Comparison of ENCODE assay signal across 1 cellular context in the genomic region with DNA sequence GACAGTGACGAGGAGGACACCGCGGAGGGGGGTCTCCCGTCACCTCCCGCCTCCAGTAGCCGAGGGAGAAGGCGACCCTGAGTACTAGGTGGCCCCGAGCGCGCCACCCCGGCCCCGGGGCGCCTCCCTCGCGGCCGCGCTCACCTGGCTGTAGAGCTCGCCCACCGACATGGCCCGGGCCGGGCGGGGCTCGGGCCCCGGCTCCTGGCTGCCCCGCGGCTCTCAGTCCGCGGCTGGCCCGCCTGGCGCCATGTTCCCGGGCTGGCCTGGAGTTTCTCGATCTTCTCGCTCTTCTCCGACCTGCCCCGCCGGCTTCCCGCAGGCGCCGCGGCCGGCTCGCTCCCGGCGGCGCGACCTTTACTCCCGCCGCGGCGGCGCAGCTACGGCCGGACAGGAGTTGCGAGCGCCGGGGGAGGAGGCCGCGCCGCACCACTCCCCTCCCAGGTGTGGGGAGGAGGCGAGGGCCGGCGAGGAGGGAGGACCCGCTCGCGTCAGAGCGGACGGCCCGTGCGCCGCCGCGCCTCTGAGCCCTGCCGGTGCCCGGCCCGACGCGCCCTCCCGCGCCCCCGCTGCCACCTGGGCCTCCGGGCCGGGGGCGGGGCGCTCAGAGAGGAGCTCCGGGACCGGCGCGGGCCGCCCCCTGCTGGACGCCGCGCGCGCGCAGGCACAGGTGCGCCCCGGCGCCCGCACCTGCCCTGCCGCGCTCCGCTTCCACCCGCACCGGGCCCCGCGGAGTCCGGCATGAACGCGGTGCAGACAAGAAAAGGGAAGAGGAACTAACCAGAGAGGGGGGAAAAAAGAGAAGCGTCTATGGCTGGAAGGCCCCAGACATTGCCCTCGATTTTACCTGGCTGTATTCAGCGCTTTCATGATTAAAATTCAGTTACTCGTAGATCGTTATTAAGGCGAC.
A peak's percentile ranks its signal among the peaks of the same experiment; 100 is the strongest.
TF ChIP-seq lines count a peak whose summit lies in the region.

A gene (minus strand): TSS at position 525 of the 910 bp plus-strand sequence. CDS start 354 bp downstream, at position 171.

TF ChIP-seq in H1, 55 proteins besides CTCF, POLR2A, EP300 and RAD21:
- TF ChIP-seq EZH2 (IDR thresholded peaks at IDR 0.05; ENCODE audit: low read depth, low read length, severe bottlenecking) (peak; percentile 19), RXRA (IDR thresholded peaks at IDR 0.05; ENCODE audit: insufficient read depth, low read depth, low read length) (no peak), KDM4A (IDR thresholded peaks at IDR 0.05; ENCODE audit: low read depth, low read length, severe bottlenecking) (peak; percentile 98), PHF8 (conservative IDR thresholded peaks at IDR 0.05; ENCODE audit: low read depth, low read length) (peak; percentile 66), SIN3A (conservative IDR thresholded peaks at IDR 0.05 in 1 of 2, IDR thresholded peaks at IDR 0.05 in 1 of 2; ENCODE audit: low read depth in 1 of 2, low read length in 2 of 2) (0 out of 4 replicates have a peak, but pooled peaks of 1 of the 2 experiments have one; percentile 60)
- TF ChIP-seq, protein P1, sequence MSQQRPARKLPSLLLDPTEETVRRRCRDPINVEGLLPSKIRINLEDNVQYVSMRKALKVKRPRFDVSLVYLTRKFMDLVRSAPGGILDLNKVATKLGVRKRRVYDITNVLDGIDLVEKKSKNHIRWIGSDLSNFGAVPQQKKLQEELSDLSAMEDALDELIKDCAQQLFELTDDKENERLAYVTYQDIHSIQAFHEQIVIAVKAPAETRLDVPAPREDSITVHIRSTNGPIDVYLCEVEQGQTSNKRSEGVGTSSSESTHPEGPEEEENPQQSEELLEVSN (IDR thresholded peaks at IDR 0.05) = no peak
